In genomic region chr2:231597014-231597611, GRCh38 we compare ENCODE assay signal across 8 cellular contexts. TPM values are rescaled to one million over a fixed set of nuclear protein-coding genes. Genes with fewer than 3 reads are reported as not detected.
A peak's percentile ranks its signal among the peaks of the same experiment; 100 is the strongest.
DNase-seq lines count a peak whose midpoint lies in the region; ATAC-seq and TF ChIP-seq lines count a peak whose summit lies in the region.

No MANE protein-coding gene starts in this region.

- H3K9me3 Mint-ChIP-seq in T-helper 2 cell treated with Interferon-gamma antibody and Interleukin-4, amounts not matched to agents 5 μg/mL and 100 μg/mL, for 36 hours: no peaks in the 10 kb centered on the region

- no peaks in the 10 kb centered on the region for H3K9me3 ChIP-seq in MG63
- H3K9me3 ChIP-seq in thoracic aorta: no peaks in the 10 kb centered on the region

- H3K4me1 Mint-ChIP-seq in T-helper 2 cell treated with Interferon-gamma antibody and Interleukin-4, amounts not matched to agents 5 μg/mL and 100 μg/mL, for 36 hours (ENCODE audit: low read depth): peaks cover 5% of the 10 kb centered on the region

- H3K27me3 ChIP-seq in MG63: no peaks in the 10 kb centered on the region
- no peaks in the 10 kb centered on the region for H3K27me3 ChIP-seq in thoracic aorta (replicated peaks; ENCODE audit: insufficient read depth)

- H3K27ac ChIP-seq in thoracic aorta: peak overlapping the region; percentile 55 to 81

- no peak for TF ChIP-seq CTCF in thoracic aorta (IDR thresholded peaks at IDR 0.05)

- peak; percentile 36 for ATAC-seq in GM19467 (IDR thresholded peaks at IDR 0.05; ENCODE audit: unreplicated experiment)
- peak; percentile 65 for ATAC-seq in thoracic aorta (ENCODE audit: insufficient number of reproducible peaks, low FRiP score, low read depth)

- no peak overlapping the region for H3K4me3 Mint-ChIP-seq in T-helper 2 cell treated with Interferon-gamma antibody and Interleukin-4, amounts not matched to agents 5 μg/mL and 100 μg/mL, for 36 hours

- peaks cover 7 to 19% of the 10 kb centered on the region in 2 donors for H3K4me1 ChIP-seq in thoracic aorta (ENCODE audit: control insufficient read depth in 1 of 2, low read depth in 2 of 2)

- peak; percentile 72 for DNase-seq in MG63
- DNase-seq in head of caudate nucleus: peak; percentile 52 to 93 (median 75)
- DNase-seq in thoracic aorta (ENCODE audit: low spot score): peak; percentile 26
- no peak for DNase-seq in T-helper 2 cell treated with Interferon-gamma antibody and Interleukin-4, amounts not matched to agents 5 μg/mL and 100 μg/mL, for 36 hours (ENCODE audit: low spot score)
- no peak for DNase-seq in activated CD4-positive, alpha-beta T cell treated with anti-CD3 and anti-CD28 coated beads, Interleukin-2, amount 50 U/mL, for 48 hours
- no peak for DNase-seq in NCI-H748 (lab: John Stamatoyannopoulos, UW; ENCODE audit: unreplicated experiment)
- DNase-seq in DMS53 (lab: John Stamatoyannopoulos, UW): no peak

- no peaks in the 10 kb centered on the region for H3K36me3 Mint-ChIP-seq in T-helper 2 cell treated with Interferon-gamma antibody and Interleukin-4, amounts not matched to agents 5 μg/mL and 100 μg/mL, for 36 hours (ENCODE audit: low read depth)

- peaks cover 4% of the 10 kb centered on the region for H3K27me3 Mint-ChIP-seq in T-helper 2 cell treated with Interferon-gamma antibody and Interleukin-4, amounts not matched to agents 5 μg/mL and 100 μg/mL, for 36 hours (ENCODE audit: low read depth)

- intact Hi-C loops in head of caudate nucleus (cut with DNase I): no loop called here

- H3K36me3 ChIP-seq in MG63 (no peaks in the 10 kb centered on the region), thoracic aorta (no peaks in the 10 kb centered on the region)

- no peak overlapping the region for H3K4me3 ChIP-seq in MG63
- peak overlapping the region; percentile 40 for H3K4me3 ChIP-seq in thoracic aorta

- H3K27ac Mint-ChIP-seq in T-helper 2 cell treated with Interferon-gamma antibody and Interleukin-4, amounts not matched to agents 5 μg/mL and 100 μg/mL, for 36 hours: no peak overlapping the region

RNA-seq across cellular contexts. Expression of gene TEX44, which starts 4.4 kb away (rescaled TPM):
- not detected in 2 replicates for total RNA-seq in MG63 (2014; rRNA removed; shearing (Covaris generic); ENCODE audit: low replicate concordance)
- not detected for total RNA-seq in thoracic aorta

Comparison
In these comparisons a context has a peak if more than half of its experiments do, and no peak if none do; other contexts are left out.
1. DNase-seq: peak in MG63 (single experiment), head of caudate nucleus (42 of 42) and thoracic aorta (single experiment); none in T-helper 2 cell treated with Interferon-gamma antibody and Interleukin-4, amounts not matched to agents 5 μg/mL and 100 μg/mL, for 36 hours (single experiment), activated CD4-positive, alpha-beta T cell treated with anti-CD3 and anti-CD28 coated beads, Interleukin-2, amount 50 U/mL, for 48 hours (0 of 2), NCI-H748 (single experiment) and DMS53 (single experiment).